Comparison of ENCODE assay signal across 23 cellular contexts in the genomic region with DNA sequence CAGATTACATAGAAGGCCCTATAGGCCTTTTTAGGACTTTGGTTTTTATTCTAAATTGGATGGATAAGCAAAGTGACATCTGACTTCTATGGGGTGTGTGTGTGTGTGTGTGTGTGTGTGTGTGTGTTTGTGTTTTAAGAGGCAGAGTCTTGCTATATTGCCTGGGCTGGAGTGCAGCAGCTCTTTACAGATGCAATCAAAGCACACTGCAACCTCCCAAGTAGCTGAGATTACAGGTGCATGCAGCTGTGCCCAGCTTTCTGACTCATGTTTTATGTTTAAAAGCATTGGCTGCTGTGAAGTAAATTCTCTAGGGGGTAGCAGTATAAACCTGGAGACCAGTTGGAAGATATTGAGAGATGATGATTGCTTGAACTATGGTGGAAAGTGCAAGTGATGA.
"Had no signal": no experiment of that assay in that cellular context is flagged by ENCODE, and none has a peak within 500 bp of the region (broad histone marks: within the 10 kb centered on the region; RNA-seq: fewer than 3 reads in every experiment).

No MANE protein-coding gene starts in this region.

- H3K4me1 Mint-ChIP-seq: activated CD4-positive, alpha-beta memory T cell treated with anti-CD3 and anti-CD28 coated beads, Interleukin-2, amount 10 ng/mL, durations not matched to agents 7 days and 5 days; activated CD4-positive, alpha-beta T cell treated with anti-CD3 and anti-CD28 coated beads, Interleukin-2, amount 10 ng/mL, durations not matched to agents 24 days and 14 days; activated naive CD4-positive, alpha-beta T cell treated with anti-CD3 and anti-CD28 coated beads, Interleukin-2, amount 10 ng/mL, durations not matched to agents 7 days and 5 days had no signal

- H3K4me1 ChIP-seq: gastroesophageal sphincter, right lobe of liver, stomach, uterus had no signal

- H3K27me3 Mint-ChIP-seq: stimulated activated memory B cell treated with anti-CD40 and anti-IgM and Interleukin-4, amounts not matched to agents 10 μg/mL and 1 μg/mL and 100 μg/mL, for 72 hours had no signal

- H3K27me3 ChIP-seq: cardiac muscle cell, gastroesophageal sphincter, right lobe of liver, stomach, uterus had no signal

- H3K36me3 Mint-ChIP-seq: activated naive CD4-positive, alpha-beta T cell treated with anti-CD3 and anti-CD28 coated beads, Interleukin-2, amount 10 ng/mL, durations not matched to agents 7 days and 5 days; memory B cell; naive B cell; stimulated activated memory B cell treated with anti-CD40 and anti-IgM and Interleukin-4, amounts not matched to agents 10 μg/mL and 1 μg/mL and 100 μg/mL, for 72 hours had no signal

- ATAC-seq: gastroesophageal sphincter; right lobe of liver; stimulated activated memory B cell treated with anti-CD40 and anti-IgM and Interleukin-4, amounts not matched to agents 10 μg/mL and 1 μg/mL and 100 μg/mL, for 72 hours had no signal

- H3K9me3 Mint-ChIP-seq: activated CD4-positive, alpha-beta memory T cell treated with anti-CD3 and anti-CD28 coated beads, Interleukin-2, amount 10 ng/mL, durations not matched to agents 7 days and 5 days; activated CD4-positive, alpha-beta T cell treated with anti-CD3 and anti-CD28 coated beads, Interleukin-2, amount 10 ng/mL, durations not matched to agents 24 days and 14 days; activated naive CD4-positive, alpha-beta T cell treated with anti-CD3 and anti-CD28 coated beads, Interleukin-2, amount 10 ng/mL, durations not matched to agents 7 days and 5 days; memory B cell; neural crest cell; stimulated activated memory B cell treated with anti-CD40 and anti-IgM and Interleukin-4, amounts not matched to agents 10 μg/mL and 1 μg/mL and 100 μg/mL, for 72 hours had no signal

- H3K27ac ChIP-seq: cardiac muscle cell, epithelial cell of prostate, gastroesophageal sphincter, right lobe of liver, stomach, uterus had no signal

- H3K4me3 Mint-ChIP-seq: activated CD4-positive, alpha-beta memory T cell treated with anti-CD3 and anti-CD28 coated beads, Interleukin-2, amount 10 ng/mL, durations not matched to agents 7 days and 5 days; activated CD4-positive, alpha-beta T cell treated with anti-CD3 and anti-CD28 coated beads, Interleukin-2, amount 10 ng/mL, durations not matched to agents 24 days and 14 days; activated naive CD4-positive, alpha-beta T cell treated with anti-CD3 and anti-CD28 coated beads, Interleukin-2, amount 10 ng/mL, durations not matched to agents 7 days and 5 days; memory B cell; neural crest cell; stimulated activated memory B cell treated with anti-CD40 and anti-IgM and Interleukin-4, amounts not matched to agents 10 μg/mL and 1 μg/mL and 100 μg/mL, for 72 hours had no signal

- FAIRE-seq: small intestine had no signal

- H3K4me3 ChIP-seq: cardiac muscle cell, gastroesophageal sphincter, right lobe of liver, stomach, uterus had no signal

- DNase-seq: activated CD4-positive, alpha-beta memory T cell treated with anti-CD3 and anti-CD28 coated beads, Interleukin-2, amount 10 ng/mL, durations not matched to agents 7 days and 5 days; activated CD4-positive, alpha-beta T cell treated with anti-CD3 and anti-CD28 coated beads, Interleukin-2, amount 10 ng/mL, durations not matched to agents 24 days and 14 days; activated effector memory CD4-positive, alpha-beta T cell treated with anti-CD3 and anti-CD28 coated beads, Interleukin-2, amount 50 U/mL, for 16 hours; activated naive CD4-positive, alpha-beta T cell treated with anti-CD3 and anti-CD28 coated beads, Interleukin-2, amount 10 ng/mL, durations not matched to agents 7 days and 5 days; activated T-cell treated with anti-CD3 and anti-CD28 coated beads for 4 hours; amygdala; cortex of kidney; head of caudate nucleus; islet precursor cell; left cardiac atrium; naive B cell; occipital lobe; posterior cingulate gyrus; right lobe of liver; small intestine; stomach; uterus had no signal

- H3K36me3 ChIP-seq: cardiac muscle cell, gastroesophageal sphincter, right lobe of liver, stomach, uterus had no signal

- H3K27ac Mint-ChIP-seq: activated CD4-positive, alpha-beta memory T cell treated with anti-CD3 and anti-CD28 coated beads, Interleukin-2, amount 10 ng/mL, durations not matched to agents 7 days and 5 days; activated CD4-positive, alpha-beta T cell treated with anti-CD3 and anti-CD28 coated beads, Interleukin-2, amount 10 ng/mL, durations not matched to agents 24 days and 14 days; activated naive CD4-positive, alpha-beta T cell treated with anti-CD3 and anti-CD28 coated beads, Interleukin-2, amount 10 ng/mL, durations not matched to agents 7 days and 5 days; memory B cell; stimulated activated memory B cell treated with anti-CD40 and anti-IgM and Interleukin-4, amounts not matched to agents 10 μg/mL and 1 μg/mL and 100 μg/mL, for 72 hours had no signal

- H3K9me3 ChIP-seq: right lobe of liver, stomach, uterus had no signal
